Comparison of ENCODE assay signal across 27 cellular contexts in genomic region chr2:202760848-202761247, GRCh38.
DNase-seq lines count a peak whose midpoint lies in the region; ATAC-seq and TF ChIP-seq lines count a peak whose summit lies in the region.
"Had no signal": no experiment of that assay in that cellular context is flagged by ENCODE, and none has a peak within 500 bp of the region (broad histone marks: within the 10 kb centered on the region; RNA-seq: fewer than 3 reads in every experiment).

No MANE protein-coding gene starts in this region.

- no peak overlapping the region for H2AFZ ChIP-seq in HCT116 (ENCODE audit: low read depth, low read length, poor library complexity, severe bottlenecking)
- no peak overlapping the region for H2AFZ ChIP-seq in MM.1S (ENCODE audit: low read length)

- H3K36me3 Mint-ChIP-seq in activated CD8-positive, alpha-beta T cell treated with anti-CD3 and anti-CD28 coated beads for 36 hours (ENCODE audit: low read depth): peaks cover 49% of the 10 kb centered on the region
- H3K36me3 Mint-ChIP-seq in activated CD8-positive, alpha-beta T cell treated with anti-CD3 and anti-CD28 coated beads, Interleukin-2, amount 10 ng/mL, durations not matched to agents 7 days and 5 days (ENCODE audit: low read depth): peaks cover 45% of the 10 kb centered on the region
- H3K36me3 Mint-ChIP-seq in activated naive CD8-positive, alpha-beta T cell treated with anti-CD3 and anti-CD28 coated beads, Interleukin-2, amount 50 U/mL, for 24 hours (ENCODE audit: low read depth): peaks cover 18% of the 10 kb centered on the region
- H3K36me3 Mint-ChIP-seq in stimulated activated effector memory CD8-positive, alpha-beta T cell treated with anti-CD3 and anti-CD28 coated beads, Interleukin-12 subunit alpha, Interleukin-12 subunit beta, amount 100 ng/mL, for 72 hours: peaks cover 45% of the 10 kb centered on the region

- no peaks in the 10 kb centered on the region for H3F3A ChIP-seq in MM.1S (ENCODE audit: insufficient read depth, low read length)

- H3K4me3 ChIP-seq in HCT116 (replicated peaks in 1 of 2; ENCODE audit: low read depth in 1 of 2, low read length in 2 of 2): no peak overlapping the region
- no peak overlapping the region for H3K4me3 ChIP-seq in MM.1S (ENCODE audit: low read length)
- H3K4me3 ChIP-seq: cardiac muscle cell, coronary artery, heart left ventricle, SJCRH30, tibial nerve had no signal

- H3K79me2 ChIP-seq in HCT116 (ENCODE audit: insufficient read depth, low read length) (no peaks in the 10 kb centered on the region), MM.1S (ENCODE audit: low read length) (no peaks in the 10 kb centered on the region)

- H3K9ac ChIP-seq in HCT116 (ENCODE audit: low read length) (no peak overlapping the region), MM.1S (ENCODE audit: low read length) (no peak overlapping the region)

- H3K9me3 ChIP-seq in HCT116 (ENCODE audit: control insufficient read depth in 1 of 2, insufficient read depth in 1 of 2, low read depth in 1 of 2, low read length in 2 of 2): no peaks in the 10 kb centered on the region
- H3K9me3 ChIP-seq in MM.1S (replicated peaks; ENCODE audit: insufficient read depth, low read length): no peaks in the 10 kb centered on the region
- H3K9me3 ChIP-seq: heart left ventricle, neutrophil, SJCRH30, tibial nerve had no signal

- no peaks in the 10 kb centered on the region for H3K27me3 ChIP-seq in HCT116 (ENCODE audit: insufficient read depth, low read length)
- no peaks in the 10 kb centered on the region for H3K27me3 ChIP-seq in MM.1S (replicated peaks; ENCODE audit: insufficient read depth, low read length)
- H3K27me3 ChIP-seq: cardiac muscle cell, heart left ventricle, neutrophil, SJCRH30, tibial nerve had no signal

- RAD21 ChIA-PET in HCT116 (lab: Charles Lee; ENCODE audit: low non-redundant PET in 1 of 2, low total read pairs in 2 of 2, uncharacterized antibody in 2 of 2, unreplicated experiment in 2 of 2): interaction anchor here in 1 of 2 experiments (0.5 kb wide), 1 partner anchor 125 kb away, joined by 8 read pairs; no protein-coding TSS in a partner anchor

- TF ChIP-seq CTCF in activated CD8-positive, alpha-beta T cell treated with anti-CD3 and anti-CD28 coated beads for 36 hours (IDR thresholded peaks at IDR 0.05): no peak
- TF ChIP-seq CTCF in HCT116 (IDR thresholded peaks at IDR 0.05 in 2 of 3, conservative IDR thresholded peaks at IDR 0.05 in 1 of 3; ENCODE audit: borderline replicate concordance in 1 of 3, insufficient read depth in 1 of 3, low read depth in 2 of 3, low read length in 2 of 3): no peak
- no peak for TF ChIP-seq CTCF in GM13976 (IDR thresholded peaks at IDR 0.05; ENCODE audit: borderline replicate concordance, control extremely low read depth, extremely low read depth, insufficient read depth, missing control alignments)
- no peak for TF ChIP-seq CTCF in MM.1S (IDR thresholded peaks at IDR 0.05; ENCODE audit: low read length)

- no peaks in the 10 kb centered on the region for H3K9me2 ChIP-seq in HCT116 (ENCODE audit: insufficient read depth)
- H3K9me2 ChIP-seq in MM.1S (replicated peaks; ENCODE audit: insufficient read depth, low read length): no peaks in the 10 kb centered on the region

- intact Hi-C loops in activated CD8-positive, alpha-beta T cell treated with anti-CD3 and anti-CD28 coated beads for 36 hours (cut with micrococcal nuclease): no loop called here
- intact Hi-C loops in HCT116 (cut with micrococcal nuclease): no loop called here

- H3K4me1 ChIP-seq in HCT116 (ENCODE audit: control insufficient read depth in 1 of 2, insufficient read depth in 2 of 2, low read length in 2 of 2) (no peaks in the 10 kb centered on the region), MM.1S (ENCODE audit: low read length) (no peaks in the 10 kb centered on the region)
- H3K4me1 ChIP-seq: SJCRH30, tibial nerve had no signal

- ATAC-seq in activated CD8-positive, alpha-beta T cell treated with anti-CD3 and anti-CD28 coated beads for 36 hours: no peak
- ATAC-seq in activated CD8-positive, alpha-beta T cell treated with anti-CD3 and anti-CD28 coated beads, Interleukin-2, amount 10 ng/mL, durations not matched to agents 7 days and 5 days: no peak
- ATAC-seq in HCT116 (peak; percentile 27; the same call in 1 of the 2 replicates), GM18505 (IDR thresholded peaks at IDR 0.05; ENCODE audit: unreplicated experiment) (no peak)
- ATAC-seq in activated naive CD8-positive, alpha-beta T cell treated with anti-CD3 and anti-CD28 coated beads, Interleukin-2, amount 50 U/mL, for 24 hours: no peak
- ATAC-seq in stimulated activated effector memory CD8-positive, alpha-beta T cell treated with anti-CD3 and anti-CD28 coated beads, Interleukin-12 subunit alpha, Interleukin-12 subunit beta, amount 100 ng/mL, for 72 hours: no peak
- ATAC-seq: esophagus mucosa, heart left ventricle had no signal

- BruUV-seq in HCT116 (replicated peaks; lab: Mats Ljungman, UMichigan): no TSS peak

- H3K36me3 ChIP-seq in HCT116 (ENCODE audit: control insufficient read depth in 1 of 2, insufficient read depth in 2 of 2, low read length in 2 of 2): no peaks in the 10 kb centered on the region; a peak in 1 of 4 replicates
- no peaks in the 10 kb centered on the region for H3K36me3 ChIP-seq in MM.1S (replicated peaks; ENCODE audit: insufficient read depth, low read length)
- H3K36me3 ChIP-seq: neutrophil, SJCRH30 had no signal

- TF ChIP-seq RAD21 in HCT116 (IDR thresholded peaks at IDR 0.05; ENCODE audit: low read depth): no peak

- TF ChIP-seq POLR2A in HCT116 (IDR thresholded peaks at IDR 0.05; ENCODE audit: borderline replicate concordance, extremely low read depth, insufficient read depth, insufficient read length) (no peak), GM18505 (IDR thresholded peaks at IDR 0.05; ENCODE audit: borderline replicate concordance, extremely low read depth, insufficient read depth, insufficient read length) (no peak)

- DNase-seq in activated CD8-positive, alpha-beta T cell treated with anti-CD3 and anti-CD28 coated beads for 36 hours: no peak
- DNase-seq in activated CD8-positive, alpha-beta T cell treated with anti-CD3 and anti-CD28 coated beads, Interleukin-2, amount 10 ng/mL, durations not matched to agents 7 days and 5 days: no peak
- DNase-seq in HCT116 (ENCODE audit: low read depth, low spot score): no peak
- DNase-seq in activated naive CD8-positive, alpha-beta T cell treated with anti-CD3 and anti-CD28 coated beads, Interleukin-2, amount 50 U/mL, for 24 hours: no peak
- DNase-seq in stimulated activated effector memory CD8-positive, alpha-beta T cell treated with anti-CD3 and anti-CD28 coated beads, Interleukin-12 subunit alpha, Interleukin-12 subunit beta, amount 100 ng/mL, for 72 hours (ENCODE audit: low spot score in 2 of 2): no peak
- DNase-seq in GM13976 (ENCODE audit: low spot score): no peak
- DNase-seq in MM.1S: no peak
- DNase-seq: activated naive CD4-positive, alpha-beta T cell treated with Interleukin-2 at 50 U/mL for 16 hours; anterior cingulate cortex; DMS53; foreskin fibroblast; H9; heart left ventricle; KG1; kidney glomerular epithelial cell; NCI-H1417; NCI-H2081; NCI-H226; SJCRH30 had no signal

- H3K27ac ChIP-seq in HCT116 (ENCODE audit: low read depth, low read length) (no peak overlapping the region), MM.1S (ENCODE audit: low read length) (no peak overlapping the region)
- H3K27ac ChIP-seq: cardiac muscle cell, coronary artery, heart left ventricle, neutrophil, SJCRH30, tibial nerve had no signal

- in situ Hi-C loops in GM13976 (cut with MboI; ENCODE audit: low sequenced_read_pairs, unreplicated experiment): no loop called here

- H3K27me3 Mint-ChIP-seq in activated CD8-positive, alpha-beta T cell treated with anti-CD3 and anti-CD28 coated beads for 36 hours: no peaks in the 10 kb centered on the region
- H3K27me3 Mint-ChIP-seq in activated CD8-positive, alpha-beta T cell treated with anti-CD3 and anti-CD28 coated beads, Interleukin-2, amount 10 ng/mL, durations not matched to agents 7 days and 5 days (ENCODE audit: low read depth): no peaks in the 10 kb centered on the region
- no peaks in the 10 kb centered on the region for H3K27me3 Mint-ChIP-seq in activated naive CD8-positive, alpha-beta T cell treated with anti-CD3 and anti-CD28 coated beads, Interleukin-2, amount 50 U/mL, for 24 hours
- H3K27me3 Mint-ChIP-seq: progenitor cell of endocrine pancreas; stimulated activated naive CD8-positive, alpha-beta T cell treated with anti-CD3 and anti-CD28 coated beads, Interleukin-15, Interleukin-2, amounts not matched to agents 100 ng/mL and 50 ng/mL, for 24 hours had no signal

- H3K27ac Mint-ChIP-seq in activated CD8-positive, alpha-beta T cell treated with anti-CD3 and anti-CD28 coated beads for 36 hours: peak overlapping the region; percentile 43
- no peak overlapping the region for H3K27ac Mint-ChIP-seq in activated CD8-positive, alpha-beta T cell treated with anti-CD3 and anti-CD28 coated beads, Interleukin-2, amount 10 ng/mL, durations not matched to agents 7 days and 5 days
- peak overlapping the region; percentile 21 for H3K27ac Mint-ChIP-seq in activated naive CD8-positive, alpha-beta T cell treated with anti-CD3 and anti-CD28 coated beads, Interleukin-2, amount 50 U/mL, for 24 hours
- H3K27ac Mint-ChIP-seq in stimulated activated effector memory CD8-positive, alpha-beta T cell treated with anti-CD3 and anti-CD28 coated beads, Interleukin-12 subunit alpha, Interleukin-12 subunit beta, amount 100 ng/mL, for 72 hours: peak overlapping the region; percentile 54
- H3K27ac Mint-ChIP-seq: progenitor cell of endocrine pancreas; stimulated activated naive CD8-positive, alpha-beta T cell treated with anti-CD3 and anti-CD28 coated beads, Interleukin-15, Interleukin-2, amounts not matched to agents 100 ng/mL and 50 ng/mL, for 24 hours had no signal

- no peaks in the 10 kb centered on the region for H3K9me3 Mint-ChIP-seq in activated CD8-positive, alpha-beta T cell treated with anti-CD3 and anti-CD28 coated beads for 36 hours
- no peaks in the 10 kb centered on the region for H3K9me3 Mint-ChIP-seq in activated CD8-positive, alpha-beta T cell treated with anti-CD3 and anti-CD28 coated beads, Interleukin-2, amount 10 ng/mL, durations not matched to agents 7 days and 5 days (ENCODE audit: insufficient read depth)
- no peaks in the 10 kb centered on the region for H3K9me3 Mint-ChIP-seq in activated naive CD8-positive, alpha-beta T cell treated with anti-CD3 and anti-CD28 coated beads, Interleukin-2, amount 50 U/mL, for 24 hours
- no peaks in the 10 kb centered on the region for H3K9me3 Mint-ChIP-seq in stimulated activated effector memory CD8-positive, alpha-beta T cell treated with anti-CD3 and anti-CD28 coated beads, Interleukin-12 subunit alpha, Interleukin-12 subunit beta, amount 100 ng/mL, for 72 hours
- H3K9me3 Mint-ChIP-seq: H9; stimulated activated naive CD8-positive, alpha-beta T cell treated with anti-CD3 and anti-CD28 coated beads, Interleukin-15, Interleukin-2, amounts not matched to agents 100 ng/mL and 50 ng/mL, for 24 hours had no signal

- H4K20me1 ChIP-seq in HCT116 (ENCODE audit: insufficient read depth): no peaks in the 10 kb centered on the region
- no peaks in the 10 kb centered on the region for H4K20me1 ChIP-seq in MM.1S (ENCODE audit: insufficient read depth, low read length)

- no peak overlapping the region for H3K4me2 ChIP-seq in HCT116 (ENCODE audit: low read length)
- H3K4me2 ChIP-seq in MM.1S (ENCODE audit: low read depth, low read length): no peak overlapping the region

- H3K4me3 Mint-ChIP-seq in activated CD8-positive, alpha-beta T cell treated with anti-CD3 and anti-CD28 coated beads for 36 hours: no peak overlapping the region
- no peak overlapping the region for H3K4me3 Mint-ChIP-seq in activated CD8-positive, alpha-beta T cell treated with anti-CD3 and anti-CD28 coated beads, Interleukin-2, amount 10 ng/mL, durations not matched to agents 7 days and 5 days
- no peak overlapping the region for H3K4me3 Mint-ChIP-seq in activated naive CD8-positive, alpha-beta T cell treated with anti-CD3 and anti-CD28 coated beads, Interleukin-2, amount 50 U/mL, for 24 hours
- no peak overlapping the region for H3K4me3 Mint-ChIP-seq in stimulated activated effector memory CD8-positive, alpha-beta T cell treated with anti-CD3 and anti-CD28 coated beads, Interleukin-12 subunit alpha, Interleukin-12 subunit beta, amount 100 ng/mL, for 72 hours
- H3K4me3 Mint-ChIP-seq: H9; stimulated activated naive CD8-positive, alpha-beta T cell treated with anti-CD3 and anti-CD28 coated beads, Interleukin-15, Interleukin-2, amounts not matched to agents 100 ng/mL and 50 ng/mL, for 24 hours had no signal

- POLR2A ChIA-PET in activated CD8-positive, alpha-beta T cell treated with anti-CD3 and anti-CD28 coated beads for 36 hours (lab: Charles Lee): interaction anchor here (2.8 kb wide), 1 partner anchor 10 kb away, joined by 6 read pairs; no protein-coding TSS in a partner anchor
- POLR2A ChIA-PET in activated CD8-positive, alpha-beta T cell treated with anti-CD3 and anti-CD28 coated beads, Interleukin-2, amount 10 ng/mL, durations not matched to agents 7 days and 5 days (lab: Charles Lee): no interaction called here
- POLR2A ChIA-PET in HCT116 (lab: Charles Lee): no interaction called here

- CTCF ChIA-PET in activated CD8-positive, alpha-beta T cell treated with anti-CD3 and anti-CD28 coated beads for 36 hours (lab: Charles Lee): interaction anchor here (1.3 kb wide), 1 partner anchor 9 kb away, joined by 3 read pairs; no protein-coding TSS in a partner anchor
- CTCF ChIA-PET in activated CD8-positive, alpha-beta T cell treated with anti-CD3 and anti-CD28 coated beads, Interleukin-2, amount 10 ng/mL, durations not matched to agents 7 days and 5 days (lab: Charles Lee): interaction anchor here (0.9 kb wide), 1 partner anchor 10 kb away, joined by 4 read pairs; no protein-coding TSS in a partner anchor
- CTCF ChIA-PET in HCT116 (lab: Charles Lee): no interaction called here

- H3K4me1 Mint-ChIP-seq in activated CD8-positive, alpha-beta T cell treated with anti-CD3 and anti-CD28 coated beads for 36 hours (ENCODE audit: low read depth): peaks cover 42% of the 10 kb centered on the region
- H3K4me1 Mint-ChIP-seq in activated CD8-positive, alpha-beta T cell treated with anti-CD3 and anti-CD28 coated beads, Interleukin-2, amount 10 ng/mL, durations not matched to agents 7 days and 5 days (ENCODE audit: low read depth): peaks cover 26% of the 10 kb centered on the region
- peaks cover 33% of the 10 kb centered on the region for H3K4me1 Mint-ChIP-seq in activated naive CD8-positive, alpha-beta T cell treated with anti-CD3 and anti-CD28 coated beads, Interleukin-2, amount 50 U/mL, for 24 hours
- peaks cover 14% of the 10 kb centered on the region for H3K4me1 Mint-ChIP-seq in stimulated activated effector memory CD8-positive, alpha-beta T cell treated with anti-CD3 and anti-CD28 coated beads, Interleukin-12 subunit alpha, Interleukin-12 subunit beta, amount 100 ng/mL, for 72 hours
- H3K4me1 Mint-ChIP-seq: H9 had no signal
